14 cellular contexts compared by ENCODE assay signal in genomic region chr4:146486565-146486964, GRCh38. TPM values are rescaled to one million over a fixed set of nuclear protein-coding genes. Genes with fewer than 3 reads are reported as not detected.
DNase-seq lines count a peak whose midpoint lies in the region; ATAC-seq, FAIRE-seq and TF ChIP-seq lines count a peak whose summit lies in the region.
"Had no signal": no experiment of that assay in that cellular context is flagged by ENCODE, and none has a peak within 500 bp of the region (broad histone marks: within the 10 kb centered on the region; RNA-seq: fewer than 3 reads in every experiment).

No MANE protein-coding gene starts in this region.

- peak; percentile 76 for ATAC-seq in HG02763 (IDR thresholded peaks at IDR 0.05; ENCODE audit: unreplicated experiment)
- peak; percentile 80 for ATAC-seq in HG03575 (IDR thresholded peaks at IDR 0.05; ENCODE audit: extremely low read depth, insufficient number of reproducible peaks, low FRiP score, unreplicated experiment)
- ATAC-seq: left colon had no signal

- peak; percentile 34 for DNase-seq in GM10248 (ENCODE audit: extremely low spot score)
- peak; percentile 24 for DNase-seq in GM19239 (ENCODE audit: insufficient read length, low spot score)
- no peak for DNase-seq in COLO668 (lab: John Stamatoyannopoulos, UW; ENCODE audit: unreplicated experiment)
- DNase-seq in Peyer's patch, result no peak
- DNase-seq in LoVo (ENCODE audit: low spot score), result no peak
- DNase-seq in NCI-H524 (lab: John Stamatoyannopoulos, UW), result no peak
- DNase-seq: adrenal gland, Karpas-422, left colon, NCI-H82 had no signal

- H3K27ac ChIP-seq in Peyer's patch, result no peak overlapping the region
- H3K27ac ChIP-seq: adrenal gland, C4-2B, VCaP had no signal

- H3K4me3 ChIP-seq in Peyer's patch, result no peak overlapping the region
- H3K4me3 ChIP-seq: adrenal gland had no signal

- no peak for TF ChIP-seq POLR2A in Peyer's patch (IDR thresholded peaks at IDR 0.05)

- no peak for TF ChIP-seq CTCF in GM10248 (IDR thresholded peaks at IDR 0.05; ENCODE audit: control extremely low read depth, extremely low read depth, low read depth, missing control alignments)
- TF ChIP-seq CTCF in Peyer's patch (IDR thresholded peaks at IDR 0.05), result no peak

- CTCF ChIA-PET in GM10248 (lab: Yijun Ruan, JAX), result interaction anchor here (1.1 to 2.2 kb wide), 4 partner anchors 9 to 20 kb away, joined by 4 to 10 read pairs (median 6); no protein-coding TSS in a partner anchor

- no peaks in the 10 kb centered on the region for H3K4me1 ChIP-seq in Peyer's patch
- H3K4me1 ChIP-seq: adrenal gland had no signal

- POLR2A ChIA-PET in GM10248 (lab: Yijun Ruan, JAX), result no interaction called here

- FAIRE-seq in GM19239 (lab: Jason Lieb, UNC), result peak; percentile 88

- no peaks in the 10 kb centered on the region for H3K27me3 ChIP-seq in Peyer's patch
- H3K27me3 ChIP-seq: adrenal gland had no signal

- H3K36me3 ChIP-seq in Peyer's patch, result no peaks in the 10 kb centered on the region
- H3K36me3 ChIP-seq: adrenal gland had no signal

- H3K9me3 ChIP-seq in Peyer's patch, result peaks cover 0 to 5% (median 0%) of the 10 kb centered on the region in 4 donors

RNA-seq across cellular contexts. Expression of gene SLC10A7, which starts 35.2 kb away (rescaled TPM):
- total RNA-seq in Peyer's patch, result 10 to 100 TPM; 12.9 to 28.1 (median 19.5) TPM

Comparison
In these comparisons a context has a peak if more than half of its experiments do, and no peak if none do; other contexts are left out.
1. DNase-seq: peak in GM10248 (single experiment) and GM19239 (single experiment); none in COLO668 (single experiment), Peyer's patch (0 of 3), LoVo (single experiment) and NCI-H524 (0 of 2).